In the genomic region with DNA sequence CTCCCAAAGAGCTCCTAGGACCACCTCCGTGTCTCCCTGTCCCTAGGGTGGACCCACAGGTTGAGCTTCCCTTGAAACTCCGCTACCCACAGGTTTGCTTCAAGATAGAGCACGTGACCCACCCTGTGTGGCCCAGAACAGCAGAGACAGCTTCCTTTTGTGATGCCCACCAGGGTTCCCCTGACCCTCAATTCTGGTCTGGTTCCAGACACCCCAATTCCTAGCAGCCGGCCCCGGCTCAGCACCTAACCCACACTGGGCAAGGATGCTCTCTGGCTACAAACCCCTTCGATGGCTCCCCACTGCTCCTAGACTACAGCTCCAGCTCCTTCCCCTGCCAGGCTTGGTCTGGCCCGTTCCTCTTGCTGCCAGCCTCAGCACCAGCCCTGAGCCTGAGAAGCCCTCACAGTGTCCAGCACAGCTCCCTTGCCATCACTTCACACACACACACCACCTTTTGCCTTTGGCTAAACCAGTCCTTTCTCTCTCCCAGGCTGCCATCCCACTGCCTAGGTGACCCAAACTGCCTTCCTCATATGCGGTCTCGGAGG, we compare ENCODE assay signal across 8 cellular contexts. TPM values are rescaled to one million over a fixed set of nuclear protein-coding genes. Genes with fewer than 3 reads are reported as not detected.
A peak's percentile ranks its signal among the peaks of the same experiment; 100 is the strongest.
DNase-seq lines count a peak whose midpoint lies in the region; ATAC-seq, FAIRE-seq and TF ChIP-seq lines count a peak whose summit lies in the region.
"Had no signal": no experiment of that assay in that cellular context is flagged by ENCODE, and none has a peak within 500 bp of the region (broad histone marks: within the 10 kb centered on the region; RNA-seq: fewer than 3 reads in every experiment).

No MANE protein-coding gene starts in this region.

- CTCF ChIA-PET in CD4-positive, alpha-beta memory T cell (lab: Charles Lee; ENCODE audit: partially characterized antibody), result interaction anchor here (0.7 to 5.4 kb wide), 27 partner anchors 8 to 726 kb away, joined by 3 to 60 read pairs (median 5); no protein-coding TSS in a partner anchor

- H3K4me3 Mint-ChIP-seq in CD4-positive, alpha-beta memory T cell, result peak overlapping the region; percentile 70 to 90 (median 78)
- peak overlapping the region; percentile 14 for H3K4me3 Mint-ChIP-seq in astrocyte (ENCODE audit: unreplicated experiment)
- peak overlapping the region; percentile 48 to 86 (median 70) for H3K4me3 Mint-ChIP-seq in naive thymus-derived CD8-positive, alpha-beta T cell

- H3K36me3 ChIP-seq in CD4-positive, alpha-beta memory T cell (ENCODE audit: insufficient read depth, low read length), result no peaks in the 10 kb centered on the region
- H3K36me3 ChIP-seq in astrocyte (ENCODE audit: insufficient read depth, low read length) (no peaks in the 10 kb centered on the region), ascending aorta (no peaks in the 10 kb centered on the region)

- H3K79me2 ChIP-seq in astrocyte (ENCODE audit: insufficient read depth, low read length), result no peaks in the 10 kb centered on the region

- peak; percentile 25 for ATAC-seq in HG03520 (IDR thresholded peaks at IDR 0.05; ENCODE audit: unreplicated experiment)
- no peak for ATAC-seq in naive thymus-derived CD8-positive, alpha-beta T cell
- ATAC-seq in GM18868 (IDR thresholded peaks at IDR 0.05; ENCODE audit: unreplicated experiment), result no peak
- no peak for ATAC-seq in HG03565 (IDR thresholded peaks at IDR 0.05; ENCODE audit: unreplicated experiment)

- no peak for TF ChIP-seq CTCF in astrocyte (IDR thresholded peaks at IDR 0.05; ENCODE audit: insufficient read depth, low read depth, low read length)
- TF ChIP-seq CTCF in ascending aorta (IDR thresholded peaks at IDR 0.05), result no peak

- no peaks in the 10 kb centered on the region for H3K4me1 ChIP-seq in CD4-positive, alpha-beta memory T cell (ENCODE audit: insufficient read depth, low read length)
- H3K4me1 ChIP-seq in astrocyte (ENCODE audit: insufficient read depth, low read length) (no peaks in the 10 kb centered on the region), ascending aorta (no peaks in the 10 kb centered on the region)

- no peak for FAIRE-seq in astrocyte (lab: Jason Lieb, UNC)

- H3K4me1 Mint-ChIP-seq in CD4-positive, alpha-beta memory T cell, result peaks cover 3 to 14% (median 8%) of the 10 kb centered on the region in 4 donors
- H3K4me1 Mint-ChIP-seq in astrocyte (ENCODE audit: low read depth, unreplicated experiment), result no peaks in the 10 kb centered on the region
- peaks cover 5 to 9% (median 7%) of the 10 kb centered on the region in 4 donors for H3K4me1 Mint-ChIP-seq in naive thymus-derived CD8-positive, alpha-beta T cell

- H3K4me3 ChIP-seq in CD4-positive, alpha-beta memory T cell (ENCODE audit: low read length in 2 of 2), result no peak overlapping the region
- H3K4me3 ChIP-seq in astrocyte (ENCODE audit: insufficient read depth, low read depth, low read length) (no peak overlapping the region), ascending aorta (no peak overlapping the region)

- no peak for DNase-seq in CD4-positive, alpha-beta memory T cell
- DNase-seq in astrocyte (ENCODE audit: low read depth) (no peak), ascending aorta (ENCODE audit: low spot score in 2 of 2) (no peak)
- DNase-seq in naive thymus-derived CD8-positive, alpha-beta T cell, result no peak

- H3K27me3 Mint-ChIP-seq in CD4-positive, alpha-beta memory T cell, result peaks cover 0 to 7% of the 10 kb centered on the region in 2 donors
- H3K27me3 Mint-ChIP-seq in astrocyte (ENCODE audit: low read depth, unreplicated experiment), result peaks cover 26% of the 10 kb centered on the region
- peaks cover 2 to 15% (median 14%) of the 10 kb centered on the region in 5 donors for H3K27me3 Mint-ChIP-seq in naive thymus-derived CD8-positive, alpha-beta T cell

- H3K9me3 ChIP-seq in CD4-positive, alpha-beta memory T cell (ENCODE audit: control insufficient read depth in 1 of 2, low read length in 2 of 2), result no peaks in the 10 kb centered on the region
- no peaks in the 10 kb centered on the region for H3K9me3 ChIP-seq in astrocyte (ENCODE audit: insufficient read depth, low read depth, low read length)
- H3K9me3 ChIP-seq in ascending aorta, result no peaks in the 10 kb centered on the region

- peak overlapping the region; percentile 30 for H3K4me2 ChIP-seq in astrocyte (ENCODE audit: low read length)

- H3K36me3 Mint-ChIP-seq in CD4-positive, alpha-beta memory T cell, result no peaks in the 10 kb centered on the region
- H3K36me3 Mint-ChIP-seq in astrocyte (ENCODE audit: low read depth, unreplicated experiment), result no peaks in the 10 kb centered on the region
- no peaks in the 10 kb centered on the region for H3K36me3 Mint-ChIP-seq in naive thymus-derived CD8-positive, alpha-beta T cell

- no peak overlapping the region for H3K9ac ChIP-seq in astrocyte (ENCODE audit: low read length)

- POLR2A ChIA-PET in CD4-positive, alpha-beta memory T cell (lab: Charles Lee; ENCODE audit: partially characterized antibody), result interaction anchor here (1.0 kb wide), 1 partner anchor 635 kb away, joined by 3 read pairs; no protein-coding TSS in a partner anchor
- POLR2A ChIA-PET in naive thymus-derived CD8-positive, alpha-beta T cell (lab: Charles Lee), result no interaction called here

- no peak overlapping the region for H2AFZ ChIP-seq in astrocyte (ENCODE audit: low read depth, low read length)

- H3K27ac Mint-ChIP-seq in CD4-positive, alpha-beta memory T cell, result peak overlapping the region in 1 of 7 donors; percentile 77
- H3K27ac Mint-ChIP-seq in astrocyte (ENCODE audit: unreplicated experiment), result no peak overlapping the region
- peak overlapping the region in 1 of 10 donors; percentile 66 for H3K27ac Mint-ChIP-seq in naive thymus-derived CD8-positive, alpha-beta T cell

- no peaks in the 10 kb centered on the region for H4K20me1 ChIP-seq in astrocyte (ENCODE audit: insufficient read depth, low read length)

- intact Hi-C loops in CD4-positive, alpha-beta memory T cell (cut with micrococcal nuclease), result no loop called here
- intact Hi-C loops in ascending aorta (cut with DNase I), result loop anchor here (5.0 to 10.0 kb wide), 3 partner anchors 110 to 633 kb away; no protein-coding TSS in a partner anchor

- H3K27ac ChIP-seq in CD4-positive, alpha-beta memory T cell (ENCODE audit: low read depth, low read length), result no peak overlapping the region
- H3K27ac ChIP-seq in astrocyte (ENCODE audit: low read depth, low read length), result no peak overlapping the region
- no peak overlapping the region for H3K27ac ChIP-seq in ascending aorta

- no peaks in the 10 kb centered on the region for H3K9me3 Mint-ChIP-seq in CD4-positive, alpha-beta memory T cell
- H3K9me3 Mint-ChIP-seq in astrocyte (ENCODE audit: unreplicated experiment), result no peaks in the 10 kb centered on the region
- peaks cover 0 to 9% (median 0%) of the 10 kb centered on the region in 9 donors for H3K9me3 Mint-ChIP-seq in naive thymus-derived CD8-positive, alpha-beta T cell

- no peaks in the 10 kb centered on the region for H3K27me3 ChIP-seq in CD4-positive, alpha-beta memory T cell (ENCODE audit: insufficient read depth, low read length)
- H3K27me3 ChIP-seq in astrocyte (ENCODE audit: insufficient read depth, low read length), result peaks cover 3% of the 10 kb centered on the region
- no peaks in the 10 kb centered on the region for H3K27me3 ChIP-seq in ascending aorta

RNA-seq across cellular contexts. Expression of a gene that starts 6.3 kb away (rescaled TPM):
- total RNA-seq in CD4-positive, alpha-beta memory T cell, result not detected
- polyA plus RNA-seq in CD4-positive, alpha-beta memory T cell, result not detected
- total RNA-seq in astrocyte, result 0.65 and 1.1 TPM in 2 replicates
- total RNA-seq in naive thymus-derived CD8-positive, alpha-beta T cell, result not detected
- not detected for polyA plus RNA-seq in naive thymus-derived CD8-positive, alpha-beta T cell
- 1.4 TPM for total RNA-seq in ascending aorta
- total RNA-seq: G401 had no signal

RNA-seq across cellular contexts. Expression of a gene that starts 20.4 kb away (rescaled TPM):
- not detected for total RNA-seq in CD4-positive, alpha-beta memory T cell
- polyA plus RNA-seq in CD4-positive, alpha-beta memory T cell, result not detected
- total RNA-seq in astrocyte (0.20 and 0.36 TPM in 2 replicates), ascending aorta (not detected)
- not detected for total RNA-seq in naive thymus-derived CD8-positive, alpha-beta T cell
- polyA plus RNA-seq in naive thymus-derived CD8-positive, alpha-beta T cell, result not detected

RNA-seq across cellular contexts. Expression of a gene that starts 20.4 kb away (rescaled TPM):
- total RNA-seq in CD4-positive, alpha-beta memory T cell, result 1 to 10 TPM in 1 of 2 experiments, under 1 TPM in 1; 0.84 to 1.4 TPM
- under 1 TPM; 0.11 to 0.21 TPM for polyA plus RNA-seq in CD4-positive, alpha-beta memory T cell
- total RNA-seq in astrocyte (52.6 and 57.9 TPM in 2 replicates), ascending aorta (44.2 TPM)
- under 1 TPM; 0.31 to 0.49 TPM for total RNA-seq in naive thymus-derived CD8-positive, alpha-beta T cell
- under 1 TPM in 2 of 3 donors, not detected in 1; 0.04 to 0.16 TPM for polyA plus RNA-seq in naive thymus-derived CD8-positive, alpha-beta T cell

RNA-seq across cellular contexts. Expression of a gene that starts 56.8 kb away (rescaled TPM):
- total RNA-seq in CD4-positive, alpha-beta memory T cell, result 100 to 1,000 TPM; 126 to 128 TPM
- 100 to 1,000 TPM; 306 to 510 TPM for polyA plus RNA-seq in CD4-positive, alpha-beta memory T cell
- total RNA-seq in astrocyte, result 219 and 222 TPM in 2 replicates
- total RNA-seq in naive thymus-derived CD8-positive, alpha-beta T cell, result 100 to 1,000 TPM; 108 to 118 TPM
- polyA plus RNA-seq in naive thymus-derived CD8-positive, alpha-beta T cell, result 100 to 1,000 TPM; 298 to 328 (median 319) TPM
- total RNA-seq in ascending aorta, result 63.0 TPM

RNA-seq across cellular contexts. Expression of a gene that starts 57.3 kb away (rescaled TPM):
- total RNA-seq in CD4-positive, alpha-beta memory T cell, result 1 to 10 TPM; 6.7 to 6.8 TPM
- polyA plus RNA-seq in CD4-positive, alpha-beta memory T cell, result 1 to 10 TPM; 1.7 to 3.0 TPM
- total RNA-seq in astrocyte, result 27.2 and 30.5 TPM in 2 replicates
- total RNA-seq in naive thymus-derived CD8-positive, alpha-beta T cell, result 1 to 10 TPM; 5.8 to 7.3 TPM
- polyA plus RNA-seq in naive thymus-derived CD8-positive, alpha-beta T cell, result 1 to 10 TPM; 1.1 to 2.1 (median 2.0) TPM
- 14.7 TPM for total RNA-seq in ascending aorta

Comparison
In these comparisons a context has a peak if more than half of its experiments do, and no peak if none do; other contexts are left out.
1. H3K4me3 Mint-ChIP-seq: peak in every context shown above with its lines; median percentile 78 in CD4-positive, alpha-beta memory T cell; 70 in naive thymus-derived CD8-positive, alpha-beta T cell; 14 in astrocyte.
2. RNA of a gene that starts 20.4 kb away (total RNA-seq): 52.6 to 57.9 TPM in astrocyte and 44.2 TPM in ascending aorta (single experiment); 0.84 to 1.4 TPM in CD4-positive, alpha-beta memory T cell and 0.31 to 0.49 TPM in naive thymus-derived CD8-positive, alpha-beta T cell; every median in the first group is over 10 times any median in the second.